In the genomic region with DNA sequence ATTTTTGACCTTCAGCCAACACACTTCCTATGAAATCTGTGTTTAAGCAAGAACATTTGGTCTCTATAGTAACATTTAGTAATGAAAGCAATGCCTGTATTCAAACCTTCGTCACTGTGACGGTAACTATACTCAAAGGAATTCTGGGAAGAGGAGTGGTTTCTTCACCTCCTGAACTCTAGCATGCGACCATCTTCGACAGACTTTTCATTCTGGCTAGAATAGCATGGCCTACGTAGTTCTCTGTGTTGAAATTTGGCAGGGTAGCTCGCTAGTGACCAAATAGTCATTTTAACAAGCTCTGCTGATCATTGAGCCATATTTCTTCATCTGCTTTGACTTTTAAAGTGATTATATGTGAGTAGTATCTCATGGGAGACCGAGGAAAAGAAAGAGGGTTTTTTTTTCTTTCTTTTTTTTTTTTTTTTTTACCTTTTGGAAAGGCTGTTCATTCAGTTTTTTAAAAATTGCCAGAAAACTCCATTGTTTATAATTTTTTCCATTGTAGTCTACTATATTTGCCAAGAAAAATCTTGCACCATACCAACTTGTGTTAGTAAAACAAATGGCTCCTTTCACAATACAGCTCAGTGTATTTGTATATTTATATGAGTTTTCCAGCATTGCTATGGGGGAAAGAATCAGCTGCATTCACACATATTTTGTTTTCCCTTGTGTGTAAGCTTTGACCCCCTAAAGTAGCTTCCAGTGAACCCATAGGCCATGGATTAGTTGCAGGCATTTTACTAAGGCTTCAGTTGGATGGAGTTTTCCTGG, we compare ENCODE assay signal across 13 cellular contexts.
DNase-seq lines count a peak whose midpoint lies in the region; ATAC-seq and TF ChIP-seq lines count a peak whose summit lies in the region.
"Had no signal": no experiment of that assay in that cellular context is flagged by ENCODE, and none has a peak within 500 bp of the region (broad histone marks: within the 10 kb centered on the region; RNA-seq: fewer than 3 reads in every experiment).

No MANE protein-coding gene starts in this region.

- DNase-seq in IMR-90 = peak; percentile 91
- DNase-seq in dermis microvascular lymphatic vessel endothelial cell (ENCODE audit: low read depth in 2 of 2) = peak; percentile 53 to 85
- DNase-seq in lung microvascular endothelial cell (ENCODE audit: low read depth in 2 of 2) = peak; percentile 49 to 87
- no peak for DNase-seq in transverse colon
- no peak for DNase-seq in activated naive CD4-positive, alpha-beta T cell (lab: John Stamatoyannopoulos, UW)
- no peak for DNase-seq in effector memory CD8-positive, alpha-beta T cell
- DNase-seq in NCI-H2081 treated with DMSO at 0.1 percent for 48 hours (lab: John Stamatoyannopoulos, UW) = no peak
- DNase-seq: cerebellar nuclear complex; hippocampal formation; NCI-H1092; stimulated activated CD8-positive, alpha-beta memory T cell treated with anti-CD3 and anti-CD28 coated beads, Interleukin-4, amount 100 ng/mL, for 48 hours had no signal

- H2BK5ac ChIP-seq in IMR-90 (ENCODE audit: low read depth, low read length, poor library complexity, severe bottlenecking) = peak overlapping the region; percentile 84

- peak overlapping the region; percentile 55; the same call in 1 of the 2 replicates for H3K4ac ChIP-seq in IMR-90 (ENCODE audit: low read depth, low read length)

- intact Hi-C loops in IMR-90 (cut with micrococcal nuclease) = loop anchor here (5.0 kb wide), 1 partner anchor 228 kb away; no protein-coding TSS in a partner anchor
- intact Hi-C loops in transverse colon (cut with DNase I; ENCODE audit: low total_unique reads) = no loop called here

- H2AFZ ChIP-seq in IMR-90 (replicated peaks; ENCODE audit: low read length, poor library complexity) = peak overlapping the region; percentile 39

- peak overlapping the region; percentile 99; the same call in 1 of the 2 replicates for H3K27ac ChIP-seq in IMR-90 (ENCODE audit: insufficient read depth, low read length)
- peak overlapping the region in 3 of 4 donors; percentile 36 to 51 (median 40) for H3K27ac ChIP-seq in transverse colon
- H3K27ac ChIP-seq: SJSA1 had no signal

- H3K79me1 ChIP-seq in IMR-90 (ENCODE audit: low read depth in 1 of 2, low read length in 2 of 2) = no peaks in the 10 kb centered on the region

- peak overlapping the region; percentile 7; the same call in 1 of the 2 replicates for H3K23ac ChIP-seq in IMR-90 (ENCODE audit: low read depth, low read length)

- H3K14ac ChIP-seq in IMR-90 (replicated peaks; ENCODE audit: low read depth, low read length) = peak overlapping the region; percentile 17; the same call in 1 of the 2 replicates

- no peaks in the 10 kb centered on the region for H3K36me3 Mint-ChIP-seq in effector memory CD8-positive, alpha-beta T cell (ENCODE audit: insufficient read depth)

- H4K5ac ChIP-seq in IMR-90 (ENCODE audit: low read depth, low read length) = peak overlapping the region; percentile 99

- CTCF ChIA-PET in IMR-90 (lab: Yijun Ruan, JAX) = interaction anchor here (0.6 kb wide), 1 partner anchor 138 kb away, joined by 3 read pairs; no protein-coding TSS in a partner anchor

- H2BK20ac ChIP-seq in IMR-90 (ENCODE audit: low read depth, low read length) = peak overlapping the region; percentile 87

- H3K9me3 ChIP-seq in IMR-90 (ENCODE audit: control insufficient read depth, insufficient read depth, low read length) (no peaks in the 10 kb centered on the region), transverse colon (no peaks in the 10 kb centered on the region)
- H3K9me3 ChIP-seq: SJSA1 had no signal

- H2AK9ac ChIP-seq in IMR-90 (replicated peaks; ENCODE audit: low read depth, low read length, poor library complexity) = no peak overlapping the region

- H4K91ac ChIP-seq in IMR-90 (ENCODE audit: insufficient read depth, low read depth, low read length) = peak overlapping the region; percentile 4; the same call in 1 of the 2 replicates

- peak overlapping the region; percentile 100 for H3K18ac ChIP-seq in IMR-90 (ENCODE audit: low read depth, low read length)

- H3K4me2 ChIP-seq in IMR-90 (ENCODE audit: low read depth, low read length) = peak overlapping the region; percentile 59

- no peak for TF ChIP-seq RAD21 in IMR-90 (IDR thresholded peaks at IDR 0.05; ENCODE audit: low read length)

- no peak for TF ChIP-seq EP300 in transverse colon (IDR thresholded peaks at IDR 0.05; ENCODE audit: low read depth)

- no peak overlapping the region for H3K4me3 Mint-ChIP-seq in effector memory CD8-positive, alpha-beta T cell

- H3K36me3 ChIP-seq in IMR-90 (ENCODE audit: control insufficient read depth, insufficient read depth, low read length) (no peaks in the 10 kb centered on the region), transverse colon (no peaks in the 10 kb centered on the region)
- H3K36me3 ChIP-seq: SJSA1 had no signal

- peaks cover 8% of the 10 kb centered on the region for H3K4me1 ChIP-seq in IMR-90 (ENCODE audit: control insufficient read depth, insufficient read depth, low read length)
- H3K4me1 ChIP-seq in transverse colon = no peaks in the 10 kb centered on the region

- POLR2A ChIA-PET in IMR-90 (lab: Charles Lee; ENCODE audit: unreplicated experiment) = no interaction called here

- dilution Hi-C loops in IMR-90 (cut with HindIII; ENCODE audit: low sequenced_read_pairs, unreplicated experiment) = no loop called here

- in situ Hi-C loops in IMR-90 (cut with MboI; ENCODE audit: low sequenced_read_pairs) (no loop called here), transverse colon (cut with MboI; ENCODE audit: low pct_ligation_motif_present in 1 of 4, low pct_unique_long_range_greater_than_20kb in 1 of 4, low sequenced_read_pairs in 3 of 4) (no loop called here)

- H3K9me3 Mint-ChIP-seq in effector memory CD8-positive, alpha-beta T cell = no peaks in the 10 kb centered on the region

- H4K8ac ChIP-seq in IMR-90 (ENCODE audit: low read depth in 2 of 2, low read length in 2 of 2) = peak overlapping the region; percentile 47 to 69; a peak in 3 of 4 replicates

- TF ChIP-seq POLR2A in IMR-90 (IDR thresholded peaks at IDR 0.05; ENCODE audit: low read depth, low read length) = no peak
- no peak for TF ChIP-seq POLR2A in transverse colon (IDR thresholded peaks at IDR 0.05)

- no peak overlapping the region for H2AK5ac ChIP-seq in IMR-90 (ENCODE audit: low read depth, low read length)

- no peaks in the 10 kb centered on the region for H4K20me1 ChIP-seq in IMR-90 (ENCODE audit: insufficient read depth, low read length)

- H3K27ac Mint-ChIP-seq in effector memory CD8-positive, alpha-beta T cell = no peak overlapping the region

- BruUV-seq in IMR-90 (replicated peaks; lab: Mats Ljungman, UMichigan) = no TSS peak

- H3K27me3 ChIP-seq in IMR-90 (ENCODE audit: control insufficient read depth, insufficient read depth, low read length) (no peaks in the 10 kb centered on the region), transverse colon (no peaks in the 10 kb centered on the region)
- H3K27me3 ChIP-seq: SJSA1 had no signal

- ATAC-seq in IMR-90 (ENCODE audit: low read depth) (peak; percentile 56), GM21447 (IDR thresholded peaks at IDR 0.05; ENCODE audit: unreplicated experiment) (no peak)
- ATAC-seq in effector memory CD8-positive, alpha-beta T cell (replicated peaks) = no peak

- no peaks in the 10 kb centered on the region for H3K4me1 Mint-ChIP-seq in effector memory CD8-positive, alpha-beta T cell (ENCODE audit: low read depth in 2 of 2)

- peaks cover 4% of the 10 kb centered on the region for H3K9me1 ChIP-seq in IMR-90 (ENCODE audit: insufficient read depth, low read length)

- no peaks in the 10 kb centered on the region for H3K27me3 Mint-ChIP-seq in effector memory CD8-positive, alpha-beta T cell

- H2BK120ac ChIP-seq in IMR-90 (ENCODE audit: low read depth, low read length) = peak overlapping the region; percentile 84

- no peak overlapping the region for H3K9ac ChIP-seq in IMR-90 (ENCODE audit: low read depth, low read length)

- peak overlapping the region; percentile 87; the same call in 1 of the 3 replicates for H2BK15ac ChIP-seq in IMR-90 (ENCODE audit: low read depth, low read length)

- WGBS in IMR-90 (ENCODE audit: extremely low coverage in 2 of 2, insufficient read length in 1 of 2), 2 experiments = no CpG with 5 or more reads among the region's 7 CpGs
- WGBS in transverse colon (ENCODE audit: low coverage in 1 of 2), 2 donors = 33 to 35% methylated on average over 7 of the region's 7 CpGs

- no peak overlapping the region for H3K56ac ChIP-seq in IMR-90 (ENCODE audit: extremely low read depth, insufficient read depth, low read length)

- TF ChIP-seq CTCF in IMR-90 (conservative IDR thresholded peaks at IDR 0.05; ENCODE audit: low read depth, low read length) (no peak), transverse colon (IDR thresholded peaks at IDR 0.05) (no peak)

- H3K4me3 ChIP-seq in IMR-90 (ENCODE audit: insufficient read depth, low read depth, low read length) (no peak overlapping the region), transverse colon (no peak overlapping the region)
- H3K4me3 ChIP-seq: SJSA1 had no signal

TF ChIP-seq in IMR-90, 13 proteins besides CTCF, POLR2A, EP300 and RAD21:
- no peak for TF ChIP-seq FOS (IDR thresholded peaks at IDR 0.05; ENCODE audit: low read depth, low read length)
- peak; percentile 30; the same call in 1 of the 2 replicates for TF ChIP-seq CEBPB (IDR thresholded peaks at IDR 0.05; ENCODE audit: low read depth, low read length)
- no peak for TF ChIP-seq MAFK (IDR thresholded peaks at IDR 0.05; ENCODE audit: low read depth, low read length)

Comparison
In these comparisons a context has a peak if more than half of its experiments do, and no peak if none do; other contexts are left out.
1. DNase-seq: peak in IMR-90 (single experiment), dermis microvascular lymphatic vessel endothelial cell (2 of 2) and lung microvascular endothelial cell (2 of 2); none in transverse colon (single experiment), activated naive CD4-positive, alpha-beta T cell (0 of 4), effector memory CD8-positive, alpha-beta T cell (0 of 3) and NCI-H2081 treated with DMSO at 0.1 percent for 48 hours (single experiment).